ENCODE assay signal across 9 cellular contexts in the genomic region with DNA sequence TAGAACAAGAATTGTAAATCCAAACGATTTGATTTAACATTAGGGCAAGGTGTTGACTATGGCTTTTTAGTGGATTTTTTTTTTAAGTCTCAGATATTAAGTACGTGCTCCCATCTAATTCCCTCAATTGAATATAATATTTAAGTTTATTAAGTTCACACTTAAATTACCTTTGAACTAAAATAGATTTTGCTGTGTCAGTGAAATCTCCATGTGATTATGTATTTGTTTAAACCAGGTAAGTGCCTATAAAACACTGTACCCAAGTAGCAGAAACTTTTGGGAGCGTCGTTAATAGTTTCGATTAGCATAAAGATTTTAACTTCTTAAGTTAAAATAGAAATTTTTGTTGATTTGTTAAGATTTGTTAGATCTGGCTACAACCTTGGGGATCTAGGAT. TPM values are rescaled to one million over a fixed set of nuclear protein-coding genes. Genes with fewer than 3 reads are reported as not detected.
DNase-seq lines count a peak whose midpoint lies in the region; ATAC-seq, FAIRE-seq and TF ChIP-seq lines count a peak whose summit lies in the region.
"Had no signal": no experiment of that assay in that cellular context is flagged by ENCODE, and none has a peak within 500 bp of the region (broad histone marks: within the 10 kb centered on the region; RNA-seq: fewer than 3 reads in every experiment).

No MANE protein-coding gene starts in this region.

- intact Hi-C loops in K562 (cut with micrococcal nuclease): loop anchor here (5.0 kb wide), 1 partner anchor 334 kb away; a partner anchor contains a TSS

- no peak for TF ChIP-seq RAD21 in K562 (CRISPR knock-in tag; conservative IDR thresholded peaks at IDR 0.05 in 1 of 2, IDR thresholded peaks at IDR 0.05 in 1 of 2)

- H4K8ac ChIP-seq in neuronal stem cell (ENCODE audit: low read depth, low read length): no peak overlapping the region

- no peak for ATAC-seq in K562
- no peak for ATAC-seq in naive B cell (ENCODE audit: low read depth in 2 of 2)
- no peak for ATAC-seq in GM18519 (IDR thresholded peaks at IDR 0.05; ENCODE audit: low FRiP score, unreplicated experiment)

- no TSS peak for BruUV-seq in K562 (replicated peaks; lab: Mats Ljungman, UMichigan)

- in situ Hi-C loops in K562 (cut with MboI): no loop called here

- no peak overlapping the region for H3K23ac ChIP-seq in neuronal stem cell (ENCODE audit: low read depth, low read length, poor library complexity)

- DNase-seq in HFFc6: no peak
- no peak for DNase-seq in K562 (ENCODE audit: extremely low read depth in 1 of 4, low spot score in 3 of 4)
- DNase-seq in naive B cell: no peak
- DNase-seq in NCI-H524 treated with DMSO at 0.1 percent for 48 hours (lab: John Stamatoyannopoulos, UW): no peak
- no peak for DNase-seq in AML-193 (lab: John Stamatoyannopoulos, UW)
- no peak for DNase-seq in neuronal stem cell (ENCODE audit: low spot score)
- DNase-seq: foreskin melanocyte had no signal

- TF ChIP-seq POLR2A in K562 (conservative IDR thresholded peaks at IDR 0.05): no peak

- TF ChIP-seq EP300 in K562 (IDR thresholded peaks at IDR 0.05; ENCODE audit: low read length): no peak

- H4K91ac ChIP-seq in neuronal stem cell (ENCODE audit: low read depth, low read length, poor library complexity): no peak overlapping the region

- H3K18ac ChIP-seq in neuronal stem cell (ENCODE audit: low read length): no peak overlapping the region

- H2BK15ac ChIP-seq in neuronal stem cell (ENCODE audit: low read length): no peak overlapping the region

- CTCF ChIA-PET in K562 (lab: Yijun Ruan, JAX; ENCODE audit: low intra/inter-chr PET ratio): no interaction called here

- peaks cover 12% of the 10 kb centered on the region for H3K36me3 Mint-ChIP-seq in HFFc6 (ENCODE audit: low read depth)
- peaks cover 0 to 12% of the 10 kb centered on the region in 2 donors for H3K36me3 Mint-ChIP-seq in naive B cell

- peaks cover under 1% of the 10 kb centered on the region for H3K27me3 Mint-ChIP-seq in HFFc6 (ENCODE audit: insufficient read depth)
- H3K27me3 Mint-ChIP-seq in naive B cell: no peaks in the 10 kb centered on the region

- H3K79me1 ChIP-seq in neuronal stem cell (ENCODE audit: low read depth, low read length): no peaks in the 10 kb centered on the region

- H3K4me3 ChIP-seq in ACC112 (ENCODE audit: low read depth, low read length) (peak overlapping the region; percentile 84), K562 (no peak overlapping the region; the same call in 1 of the 2 replicates), neuronal stem cell (ENCODE audit: low read length in 2 of 2) (peak overlapping the region in 1 of 2 donors; percentile 85)

- H3K79me2 ChIP-seq in ACC112 (ENCODE audit: control insufficient read depth, insufficient read depth, low read length, unreplicated experiment): peaks cover 25% of the 10 kb centered on the region
- H3K79me2 ChIP-seq in K562 (ENCODE audit: control insufficient read depth, insufficient read depth, low read length): peaks cover 19% of the 10 kb centered on the region

- H3K14ac ChIP-seq in neuronal stem cell (ENCODE audit: low read length): no peak overlapping the region

- no peak overlapping the region for H2AK5ac ChIP-seq in neuronal stem cell (ENCODE audit: low read depth, low read length)

- H3K4me2 ChIP-seq in K562 (ENCODE audit: insufficient read depth, low read length) (no peak overlapping the region), neuronal stem cell (ENCODE audit: insufficient read depth, low read length, poor library complexity, severe bottlenecking) (no peak overlapping the region)

- no peak for TF ChIP-seq CTCF in HFFc6 (IDR thresholded peaks at IDR 0.05)
- no peak for TF ChIP-seq CTCF in K562 (IDR thresholded peaks at IDR 0.05 in 2 of 3, conservative IDR thresholded peaks at IDR 0.05 in 1 of 3; ENCODE audit: insufficient read depth in 2 of 3, low read depth in 1 of 3, low read length in 3 of 3)

- no peak overlapping the region for H2BK12ac ChIP-seq in neuronal stem cell (ENCODE audit: low read length)

- no peak overlapping the region; a peak in 1 of 4 replicates for H3K9ac ChIP-seq in K562 (ENCODE audit: insufficient read depth in 1 of 2, low read depth in 2 of 2, low read length in 2 of 2)
- no peak overlapping the region for H3K9ac ChIP-seq in neuronal stem cell (ENCODE audit: low read depth, low read length, poor library complexity)

- WGBS in K562 (ENCODE audit: insufficient coverage, low coverage, missing lambda C conversion rate): 74% methylated on average over 5 of the region's 5 CpGs
- WGBS in neuronal stem cell (ENCODE audit: extremely low coverage in 2 of 2, insufficient read length in 2 of 2, insufficient replicate concordance in 1 of 2), 2 donors: 100% methylated on average over 3 of the region's 5 CpGs; no CpG with 5 or more reads in 1 of the 2 donors

- H2AFZ ChIP-seq in ACC112 (ENCODE audit: low read length, unreplicated experiment) (no peak overlapping the region), K562 (ENCODE audit: low read depth, low read length) (no peak overlapping the region), neuronal stem cell (ENCODE audit: low read length) (no peak overlapping the region)

- no peak overlapping the region for H3K4ac ChIP-seq in neuronal stem cell (ENCODE audit: low read length)

- H3K4me1 ChIP-seq in ACC112 (ENCODE audit: control insufficient read depth, insufficient read depth, low read length, unreplicated experiment) (peaks cover 26% of the 10 kb centered on the region), K562 (replicated peaks in 1 of 2; ENCODE audit: control insufficient read depth in 2 of 2, insufficient read depth in 2 of 2, low read length in 2 of 2) (peaks cover 7 to 8% of the 10 kb centered on the region in 2 experiments; a peak in 4 of 5 replicates), neuronal stem cell (ENCODE audit: control insufficient read depth in 2 of 2, insufficient read depth in 1 of 2, low read depth in 1 of 2, low read length in 2 of 2) (peaks cover 3 to 5% of the 10 kb centered on the region in 2 donors)

- H3K9me3 ChIP-seq in K562 (replicated peaks; ENCODE audit: control insufficient read depth, insufficient read depth, low read depth, low read length) (no peaks in the 10 kb centered on the region), neuronal stem cell (replicated peaks in 1 of 2; ENCODE audit: control insufficient read depth in 2 of 2, insufficient read depth in 1 of 2, low read depth in 1 of 2, low read length in 2 of 2) (no peaks in the 10 kb centered on the region)

- no peak for FAIRE-seq in K562 (lab: Jason Lieb, UNC)

- H4K20me1 ChIP-seq in K562 (replicated peaks; ENCODE audit: control insufficient read depth, insufficient read depth, low read length): no peaks in the 10 kb centered on the region

- no peaks in the 10 kb centered on the region for H3K9me1 ChIP-seq in K562 (ENCODE audit: control insufficient read depth, insufficient read depth, low read length)

- H3K27ac ChIP-seq in ACC112 (ENCODE audit: low read depth, low read length) (peak overlapping the region; percentile 79; the same call in 1 of the 2 replicates), K562 (ENCODE audit: extremely low read depth, low read depth, low read length) (no peak overlapping the region), neuronal stem cell (replicated peaks; ENCODE audit: low read length) (no peak overlapping the region)

- H2BK120ac ChIP-seq in neuronal stem cell (ENCODE audit: low read depth, low read length): no peak overlapping the region

- POLR2A ChIA-PET in K562 (lab: Yijun Ruan, JAX): interaction anchor here (0.7 to 1.2 kb wide), 3 partner anchors 8 to 21 kb away, joined by 3 to 9 read pairs (median 3); no protein-coding TSS in a partner anchor

- H2BK5ac ChIP-seq in neuronal stem cell (ENCODE audit: low read length): no peak overlapping the region

- H3K4me3 Mint-ChIP-seq in HFFc6 (peak overlapping the region; percentile 97), naive B cell (peak overlapping the region in 7 of 8 donors; percentile 89 to 99 (median 97))

- peaks cover 10% of the 10 kb centered on the region for H3K36me3 ChIP-seq in ACC112 (ENCODE audit: insufficient read depth, low read length)
- peaks cover 22% of the 10 kb centered on the region for H3K36me3 ChIP-seq in K562 (ENCODE audit: control insufficient read depth, insufficient read depth, low read length)
- peaks cover 4 to 30% of the 10 kb centered on the region in 2 donors for H3K36me3 ChIP-seq in neuronal stem cell (replicated peaks in 1 of 2; ENCODE audit: control insufficient read depth in 2 of 2, insufficient read depth in 2 of 2, low read length in 2 of 2)

- no peaks in the 10 kb centered on the region for H3K9me3 Mint-ChIP-seq in HFFc6
- H3K9me3 Mint-ChIP-seq in naive B cell: no peaks in the 10 kb centered on the region

- H3K4me1 Mint-ChIP-seq in HFFc6 (ENCODE audit: low read depth) (peaks cover 38% of the 10 kb centered on the region), naive B cell (peaks cover 31 to 43% (median 37%) of the 10 kb centered on the region in 3 donors)

- H3K27ac Mint-ChIP-seq in HFFc6 (peak overlapping the region; percentile 97), naive B cell (peak overlapping the region in 5 of 6 donors; percentile 97 to 100 (median 99))

- H3K27me3 ChIP-seq in ACC112 (ENCODE audit: insufficient read depth, low read length) (no peaks in the 10 kb centered on the region), K562 (ENCODE audit: control insufficient read depth in 2 of 2, insufficient read depth in 2 of 2, low read length in 2 of 2) (no peaks in the 10 kb centered on the region), neuronal stem cell (ENCODE audit: control insufficient read depth in 3 of 3, insufficient read depth in 3 of 3, low read depth in 1 of 3, low read length in 3 of 3) (no peaks in the 10 kb centered on the region)

RNA-seq across cellular contexts. Expression of a gene that starts 1.6 kb away (rescaled TPM):
- total RNA-seq in HFFc6 (2021; fragmentation: NEBNext Ultra II Directional; extraction: Animal tissue kit (Norgen Biotek cat#: 25700)): 10 to 100 TPM; 28.4 to 35.1 (median 29.8) TPM
- 17.8 and 35.6 TPM in 2 replicates for total RNA-seq in K562 (2011; cell fraction: chromatin; rRNA removed; ENCODE audit: low replicate concordance)
- 14.3 and 15.1 TPM in 2 replicates for total RNA-seq in K562 (2011; cell fraction: nucleolus; rRNA removed)
- 29.9 and 45.6 TPM in 2 replicates for total RNA-seq in K562 (2011; cell fraction: nucleoplasm; rRNA removed)
- 5.7 and 7.2 TPM in 2 replicates for total RNA-seq in K562 (2014; rRNA removed)
- total RNA-seq in K562 (2014; rRNA removed; fragmentation: Illumina TruSeq; extraction: Trizol): 7.7 and 8.2 TPM in 2 replicates
- total RNA-seq in K562 (2015; rRNA removed; fragmentation: Illumina TruSeq; extraction: Trizol): 7.6 and 8.2 TPM in 2 replicates
- 7.2 and 8.9 TPM in 2 replicates for total RNA-seq in K562 (2021)
- 8.2 and 11.5 TPM in 2 replicates for polyA plus RNA-seq in K562 (2011; rRNA removed)
- 3.1 and 4.6 TPM in 2 replicates for polyA plus RNA-seq in K562 (2011; cell fraction: cytosol; rRNA removed)
- polyA plus RNA-seq in K562 (2011; cell fraction: nucleus; rRNA removed): 20.7 and 23.4 TPM in 2 replicates
- polyA plus RNA-seq in K562 (2012): 5.7 and 8.7 TPM in 2 replicates
- polyA plus RNA-seq in K562 (2014; fragmentation: Illumina TruSeq; extraction: Trizol): 4.6 and 5.8 TPM in 2 replicates
- 1 to 10 TPM; 4.6 to 5.3 TPM for polyA plus RNA-seq in K562 (2014; fragmentation: Nextera tagmentation; extraction: Ambion mirVana)
- 6.1 and 8.1 TPM in 2 replicates for polyA plus RNA-seq in K562 (2014; rRNA removed)
- polyA minus RNA-seq in K562 (2011; rRNA and poly(A)+ RNA removed): 13.4 and 17.4 TPM in 2 replicates
- 2.5 and 4.7 TPM in 2 replicates for polyA minus RNA-seq in K562 (2011; cell fraction: cytosol; rRNA and poly(A)+ RNA removed)
- 20.3 and 33.5 TPM in 2 replicates for polyA minus RNA-seq in K562 (2011; cell fraction: nucleus; rRNA and poly(A)+ RNA removed)
- polyA plus RNA-seq in naive B cell (ENCODE audit: low read depth in 6 of 6): 10 to 100 TPM; 20.2 to 30.9 (median 25.4) TPM
- polyA plus RNA-seq in neuronal stem cell (2013, experiment 1 of 2): 10.4 TPM
- polyA plus RNA-seq in neuronal stem cell (2013, experiment 2 of 2): 10.2 TPM

RNA-seq across cellular contexts. Expression of a gene that starts 33.5 kb away (rescaled TPM):
- 10 to 100 TPM; 31.6 to 36.5 (median 34.8) TPM for total RNA-seq in HFFc6 (2021; fragmentation: NEBNext Ultra II Directional; extraction: Animal tissue kit (Norgen Biotek cat#: 25700))
- 11.3 and 25.8 TPM in 2 replicates for total RNA-seq in K562 (2011; cell fraction: chromatin; rRNA removed; ENCODE audit: low replicate concordance)
- 8.0 and 10.4 TPM in 2 replicates for total RNA-seq in K562 (2011; cell fraction: nucleolus; rRNA removed)
- total RNA-seq in K562 (2011; cell fraction: nucleoplasm; rRNA removed): 11.7 and 20.0 TPM in 2 replicates
- total RNA-seq in K562 (2014; rRNA removed): 14.7 and 16.9 TPM in 2 replicates
- 14.8 and 16.7 TPM in 2 replicates for total RNA-seq in K562 (2014; rRNA removed; fragmentation: Illumina TruSeq; extraction: Trizol)
- total RNA-seq in K562 (2015; rRNA removed; fragmentation: Illumina TruSeq; extraction: Trizol): 15.3 and 16.4 TPM in 2 replicates
- 11.2 and 12.6 TPM in 2 replicates for total RNA-seq in K562 (2021)
- polyA plus RNA-seq in K562 (2011; rRNA removed): 10.5 and 13.7 TPM in 2 replicates
- polyA plus RNA-seq in K562 (2011; cell fraction: cytosol; rRNA removed): 5.5 and 5.7 TPM in 2 replicates
- 6.5 and 7.4 TPM in 2 replicates for polyA plus RNA-seq in K562 (2011; cell fraction: nucleus; rRNA removed)
- polyA plus RNA-seq in K562 (2012): 6.2 and 8.0 TPM in 2 replicates
- polyA plus RNA-seq in K562 (2014; fragmentation: Illumina TruSeq; extraction: Trizol): 9.6 and 11.1 TPM in 2 replicates
- polyA plus RNA-seq in K562 (2014; fragmentation: Nextera tagmentation; extraction: Ambion mirVana): 1 to 10 TPM; 3.8 to 4.0 TPM
- polyA plus RNA-seq in K562 (2014; rRNA removed): 9.8 and 14.3 TPM in 2 replicates
- polyA minus RNA-seq in K562 (2011; rRNA and poly(A)+ RNA removed): 18.1 and 18.4 TPM in 2 replicates
- polyA minus RNA-seq in K562 (2011; cell fraction: cytosol; rRNA and poly(A)+ RNA removed): 6.2 and 7.2 TPM in 2 replicates
- polyA minus RNA-seq in K562 (2011; cell fraction: nucleus; rRNA and poly(A)+ RNA removed): 10.5 and 15.7 TPM in 2 replicates
- 10 to 100 TPM; 32.2 to 54.4 (median 45.1) TPM for polyA plus RNA-seq in naive B cell (ENCODE audit: low read depth in 6 of 6)
- polyA plus RNA-seq in neuronal stem cell (2013, experiment 1 of 2): 9.7 TPM
- polyA plus RNA-seq in neuronal stem cell (2013, experiment 2 of 2): 9.9 TPM

RNA-seq across cellular contexts. Expression of a gene that starts 45.2 kb away (rescaled TPM):
- not detected for total RNA-seq in HFFc6 (2021; fragmentation: NEBNext Ultra II Directional; extraction: Animal tissue kit (Norgen Biotek cat#: 25700))
- total RNA-seq in K562 (2011; cell fraction: chromatin; rRNA removed; ENCODE audit: low replicate concordance): not detected in 2 replicates
- not detected in 2 replicates for total RNA-seq in K562 (2011; cell fraction: nucleolus; rRNA removed)
- not detected in 2 replicates for total RNA-seq in K562 (2011; cell fraction: nucleoplasm; rRNA removed)
- not detected in 2 replicates for total RNA-seq in K562 (2014; rRNA removed)
- total RNA-seq in K562 (2014; rRNA removed; fragmentation: Illumina TruSeq; extraction: Trizol): not detected in 2 replicates
- total RNA-seq in K562 (2015; rRNA removed; fragmentation: Illumina TruSeq; extraction: Trizol): not detected in 2 replicates
- total RNA-seq in K562 (2021): not detected in 2 replicates
- not detected in 2 replicates for polyA plus RNA-seq in K562 (2011; rRNA removed)
- not detected in 2 replicates for polyA plus RNA-seq in K562 (2011; cell fraction: cytosol; rRNA removed)
- polyA plus RNA-seq in K562 (2011; cell fraction: nucleus; rRNA removed): not detected in 2 replicates
- polyA plus RNA-seq in K562 (2012): not detected in 2 replicates
- not detected in 2 replicates for polyA plus RNA-seq in K562 (2014; fragmentation: Illumina TruSeq; extraction: Trizol)
- polyA plus RNA-seq in K562 (2014; fragmentation: Nextera tagmentation; extraction: Ambion mirVana): not detected
- polyA plus RNA-seq in K562 (2014; rRNA removed): not detected in 2 replicates
- not detected in 2 replicates for polyA minus RNA-seq in K562 (2011; rRNA and poly(A)+ RNA removed)
- polyA minus RNA-seq in K562 (2011; cell fraction: cytosol; rRNA and poly(A)+ RNA removed): not detected in 2 replicates
- not detected in 2 replicates for polyA minus RNA-seq in K562 (2011; cell fraction: nucleus; rRNA and poly(A)+ RNA removed)
- not detected for polyA plus RNA-seq in naive B cell (ENCODE audit: low read depth in 6 of 6)
- polyA plus RNA-seq in neuronal stem cell (2013, experiment 1 of 2): not detected
- polyA plus RNA-seq in neuronal stem cell (2013, experiment 2 of 2): not detected
